8 cellular contexts compared by ENCODE assay signal in the genomic region with DNA sequence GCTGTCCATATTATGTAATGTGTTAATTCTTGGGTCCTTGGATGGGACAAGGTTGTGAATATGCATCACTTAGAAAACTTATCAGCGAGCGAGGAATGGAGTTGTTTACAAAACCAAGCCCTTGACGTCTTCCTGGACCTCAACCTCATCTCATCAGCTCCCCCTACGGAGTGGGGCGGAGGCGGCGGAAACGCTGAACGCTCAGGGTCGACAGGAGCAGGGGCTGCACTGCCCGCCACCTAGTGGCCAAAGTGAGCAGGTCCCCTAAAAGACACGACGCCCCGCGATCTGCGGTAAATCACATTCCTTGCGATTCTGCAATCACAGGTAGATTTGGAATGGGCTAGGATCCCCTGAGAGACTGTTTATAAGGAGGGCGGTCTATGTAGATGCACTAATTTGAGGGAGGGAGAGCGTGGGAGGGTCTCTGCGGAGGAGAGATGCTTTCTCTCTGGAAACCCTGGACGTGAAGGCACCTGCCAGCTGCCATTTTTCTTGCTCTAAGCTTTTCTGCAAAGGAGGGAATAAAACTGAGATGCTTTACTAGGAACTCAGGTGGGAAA. TPM values are rescaled to one million over a fixed set of nuclear protein-coding genes. Genes with fewer than 3 reads are reported as not detected.
DNase-seq lines count a peak whose midpoint lies in the region; ATAC-seq and TF ChIP-seq lines count a peak whose summit lies in the region.

No MANE protein-coding gene starts in this region.

- no peaks in the 10 kb centered on the region for H3K36me3 Mint-ChIP-seq in activated CD8-positive, alpha-beta T cell treated with anti-CD3 and anti-CD28 coated beads for 36 hours (ENCODE audit: low read depth)
- peaks cover 28% of the 10 kb centered on the region for H3K36me3 Mint-ChIP-seq in effector memory CD8-positive, alpha-beta T cell (ENCODE audit: insufficient read depth)

- DNase-seq in HS-5 (ENCODE audit: low read depth) (peak; percentile 22), NK-92 (lab: John Stamatoyannopoulos, UW; ENCODE audit: unreplicated experiment) (peak; percentile 62)
- DNase-seq in activated CD8-positive, alpha-beta T cell treated with anti-CD3 and anti-CD28 coated beads for 36 hours: peak; percentile 96
- peak; percentile 93 to 95 (median 94) for DNase-seq in effector memory CD8-positive, alpha-beta T cell
- peak; percentile 80 for DNase-seq in stimulated activated CD8-positive, alpha-beta memory T cell treated with anti-CD3 and anti-CD28 coated beads, Interleukin-4, amount 100 ng/mL, for 24 hours (ENCODE audit: low read depth)

- H3K9me3 ChIP-seq in mucosa of rectum (ENCODE audit: control insufficient read depth in 2 of 2, low read length in 2 of 2): no peaks in the 10 kb centered on the region

- no peaks in the 10 kb centered on the region for H3K27me3 Mint-ChIP-seq in activated CD8-positive, alpha-beta T cell treated with anti-CD3 and anti-CD28 coated beads for 36 hours
- H3K27me3 Mint-ChIP-seq in effector memory CD8-positive, alpha-beta T cell: no peaks in the 10 kb centered on the region

- H3K36me3 ChIP-seq in ACC112 (ENCODE audit: insufficient read depth, low read length) (no peaks in the 10 kb centered on the region), mucosa of rectum (ENCODE audit: control insufficient read depth in 2 of 2, insufficient read depth in 2 of 2, low read length in 2 of 2) (no peaks in the 10 kb centered on the region)

- H3K27ac ChIP-seq in ACC112 (ENCODE audit: low read depth, low read length) (no peak overlapping the region), mucosa of rectum (ENCODE audit: low read depth in 2 of 2, low read length in 2 of 2) (peak overlapping the region in 1 of 2 donors; percentile 54)

- intact Hi-C loops in activated CD8-positive, alpha-beta T cell treated with anti-CD3 and anti-CD28 coated beads for 36 hours (cut with micrococcal nuclease): loop anchor here (5.0 kb wide), 2 partner anchors 109 to 121 kb away; a partner anchor contains a TSS

- H3K4me1 Mint-ChIP-seq in activated CD8-positive, alpha-beta T cell treated with anti-CD3 and anti-CD28 coated beads for 36 hours (ENCODE audit: low read depth): peaks cover 58% of the 10 kb centered on the region
- H3K4me1 Mint-ChIP-seq in effector memory CD8-positive, alpha-beta T cell (ENCODE audit: low read depth in 2 of 2): peaks cover 42 to 43% of the 10 kb centered on the region in 2 donors

- no peak overlapping the region for H2AFZ ChIP-seq in ACC112 (ENCODE audit: low read length, unreplicated experiment)

- peak; percentile 97 for TF ChIP-seq CTCF in activated CD8-positive, alpha-beta T cell treated with anti-CD3 and anti-CD28 coated beads for 36 hours (IDR thresholded peaks at IDR 0.05)

- H3K4me3 ChIP-seq in ACC112 (ENCODE audit: low read depth, low read length): peak overlapping the region; percentile 51; the same call in 1 of the 2 replicates
- peak overlapping the region; percentile 37 to 69 for H3K4me3 ChIP-seq in mucosa of rectum (ENCODE audit: low read length in 2 of 2)

- H3K79me2 ChIP-seq in ACC112 (ENCODE audit: control insufficient read depth, insufficient read depth, low read length, unreplicated experiment): no peaks in the 10 kb centered on the region

- H3K27me3 ChIP-seq in ACC112 (ENCODE audit: insufficient read depth, low read length) (no peaks in the 10 kb centered on the region), mucosa of rectum (ENCODE audit: control insufficient read depth in 2 of 2, insufficient read depth in 2 of 2, low read length in 2 of 2) (no peaks in the 10 kb centered on the region)

- POLR2A ChIA-PET in activated CD8-positive, alpha-beta T cell treated with anti-CD3 and anti-CD28 coated beads for 36 hours (lab: Charles Lee): interaction anchor here (0.6 to 4.9 kb wide), 16 partner anchors 8 to 180 kb away, joined by 3 to 47 read pairs (median 3); a partner anchor contains a TSS

- H3K4me3 Mint-ChIP-seq in activated CD8-positive, alpha-beta T cell treated with anti-CD3 and anti-CD28 coated beads for 36 hours: peak overlapping the region; percentile 65
- peak overlapping the region; percentile 83 to 88 for H3K4me3 Mint-ChIP-seq in effector memory CD8-positive, alpha-beta T cell

- H3K9ac ChIP-seq in mucosa of rectum (ENCODE audit: low read depth in 1 of 2, low read length in 2 of 2): peak overlapping the region in 1 of 2 donors; percentile 19

- H3K27ac Mint-ChIP-seq in activated CD8-positive, alpha-beta T cell treated with anti-CD3 and anti-CD28 coated beads for 36 hours: peak overlapping the region; percentile 85
- H3K27ac Mint-ChIP-seq in effector memory CD8-positive, alpha-beta T cell: peak overlapping the region; percentile 93 to 98

- peak; percentile 74 for ATAC-seq in GM18868 (IDR thresholded peaks at IDR 0.05; ENCODE audit: unreplicated experiment)
- peak; percentile 77 for ATAC-seq in activated CD8-positive, alpha-beta T cell treated with anti-CD3 and anti-CD28 coated beads for 36 hours
- peak; percentile 82 for ATAC-seq in effector memory CD8-positive, alpha-beta T cell (replicated peaks)

- CTCF ChIA-PET in activated CD8-positive, alpha-beta T cell treated with anti-CD3 and anti-CD28 coated beads for 36 hours (lab: Charles Lee): interaction anchor here (0.6 to 9.2 kb wide), 52 partner anchors 9 to 219 kb away, joined by 3 to 419 read pairs (median 4); a partner anchor contains a TSS

- H3K4me1 ChIP-seq in ACC112 (ENCODE audit: control insufficient read depth, insufficient read depth, low read length, unreplicated experiment): no peaks in the 10 kb centered on the region
- peaks cover 7 to 15% of the 10 kb centered on the region in 2 donors for H3K4me1 ChIP-seq in mucosa of rectum (ENCODE audit: control insufficient read depth in 2 of 2, insufficient read depth in 2 of 2, low read length in 2 of 2)

- H3K9me3 Mint-ChIP-seq in activated CD8-positive, alpha-beta T cell treated with anti-CD3 and anti-CD28 coated beads for 36 hours: no peaks in the 10 kb centered on the region
- H3K9me3 Mint-ChIP-seq in effector memory CD8-positive, alpha-beta T cell: no peaks in the 10 kb centered on the region

RNA-seq across cellular contexts. Expression of a gene that starts 5.4 kb away (rescaled TPM):
- total RNA-seq in activated CD8-positive, alpha-beta T cell treated with anti-CD3 and anti-CD28 coated beads for 36 hours: 10 to 100 TPM; 53.3 to 53.7 TPM

RNA-seq across cellular contexts. Expression of a gene that starts 27.7 kb away (rescaled TPM):
- 1 to 10 TPM in 1 of 2 experiments, under 1 TPM in 1; 0.74 to 2.5 TPM for total RNA-seq in activated CD8-positive, alpha-beta T cell treated with anti-CD3 and anti-CD28 coated beads for 36 hours

RNA-seq across cellular contexts. Expression of a gene that starts 53.1 kb away (rescaled TPM):
- total RNA-seq in activated CD8-positive, alpha-beta T cell treated with anti-CD3 and anti-CD28 coated beads for 36 hours: under 1 TPM; 0.20 to 0.23 TPM

Comparison
In these comparisons a context has a peak if more than half of its experiments do, and no peak if none do; other contexts are left out.
1. DNase-seq: peak in every context shown above with its lines; median percentile 96 in activated CD8-positive, alpha-beta T cell treated with anti-CD3 and anti-CD28 coated beads for 36 hours; 94 in effector memory CD8-positive, alpha-beta T cell; 80 in stimulated activated CD8-positive, alpha-beta memory T cell treated with anti-CD3 and anti-CD28 coated beads, Interleukin-4, amount 100 ng/mL, for 24 hours; 62 in NK-92; 22 in HS-5.